Comparison of ENCODE assay signal across 8 cellular contexts in the genomic region with DNA sequence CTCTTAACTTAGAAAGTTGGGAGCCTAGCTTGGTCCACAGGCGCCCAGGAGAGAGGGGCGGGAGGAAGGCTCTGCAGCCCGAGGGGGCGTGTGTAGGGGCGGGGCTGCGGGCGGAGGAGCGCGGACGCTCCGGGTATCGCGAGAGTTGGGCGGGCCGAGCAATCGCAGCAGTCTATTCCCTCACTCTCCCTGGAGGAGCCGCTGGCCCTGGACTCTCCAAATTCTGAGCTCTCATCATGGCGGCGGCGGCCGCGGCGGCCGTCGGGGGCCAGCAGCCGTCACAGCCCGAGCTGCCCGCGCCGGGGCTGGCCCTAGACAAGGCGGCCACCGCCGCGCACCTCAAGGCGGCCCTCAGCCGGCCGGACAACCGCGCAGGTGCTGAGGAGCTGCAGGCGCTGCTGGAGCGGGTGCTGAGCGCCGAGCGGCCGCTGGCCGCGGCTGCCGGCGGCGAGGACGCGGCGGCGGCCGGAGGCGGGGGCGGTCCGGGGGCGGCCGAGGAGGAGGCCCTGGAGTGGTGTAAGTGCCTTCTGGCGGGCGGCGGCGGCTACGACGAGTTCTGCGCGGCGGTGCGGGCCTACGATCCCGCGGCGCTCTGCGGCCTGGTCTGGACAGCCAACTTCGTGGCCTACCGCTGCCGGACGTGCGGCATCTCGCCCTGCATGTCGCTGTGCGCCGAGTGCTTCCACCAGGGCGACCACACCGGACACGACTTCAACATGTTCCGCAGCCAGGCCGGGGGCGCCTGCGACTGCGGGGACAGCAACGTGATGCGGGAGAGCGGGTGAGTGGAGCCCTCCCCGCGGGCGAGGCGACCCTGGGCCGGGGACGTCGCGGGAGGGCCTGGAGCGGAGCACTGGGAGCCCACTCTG. TPM values are rescaled to one million over a fixed set of nuclear protein-coding genes. Genes with fewer than 3 reads are reported as not detected.
DNase-seq lines count a peak whose midpoint lies in the region; ATAC-seq and TF ChIP-seq lines count a peak whose summit lies in the region.

A gene with protein sequence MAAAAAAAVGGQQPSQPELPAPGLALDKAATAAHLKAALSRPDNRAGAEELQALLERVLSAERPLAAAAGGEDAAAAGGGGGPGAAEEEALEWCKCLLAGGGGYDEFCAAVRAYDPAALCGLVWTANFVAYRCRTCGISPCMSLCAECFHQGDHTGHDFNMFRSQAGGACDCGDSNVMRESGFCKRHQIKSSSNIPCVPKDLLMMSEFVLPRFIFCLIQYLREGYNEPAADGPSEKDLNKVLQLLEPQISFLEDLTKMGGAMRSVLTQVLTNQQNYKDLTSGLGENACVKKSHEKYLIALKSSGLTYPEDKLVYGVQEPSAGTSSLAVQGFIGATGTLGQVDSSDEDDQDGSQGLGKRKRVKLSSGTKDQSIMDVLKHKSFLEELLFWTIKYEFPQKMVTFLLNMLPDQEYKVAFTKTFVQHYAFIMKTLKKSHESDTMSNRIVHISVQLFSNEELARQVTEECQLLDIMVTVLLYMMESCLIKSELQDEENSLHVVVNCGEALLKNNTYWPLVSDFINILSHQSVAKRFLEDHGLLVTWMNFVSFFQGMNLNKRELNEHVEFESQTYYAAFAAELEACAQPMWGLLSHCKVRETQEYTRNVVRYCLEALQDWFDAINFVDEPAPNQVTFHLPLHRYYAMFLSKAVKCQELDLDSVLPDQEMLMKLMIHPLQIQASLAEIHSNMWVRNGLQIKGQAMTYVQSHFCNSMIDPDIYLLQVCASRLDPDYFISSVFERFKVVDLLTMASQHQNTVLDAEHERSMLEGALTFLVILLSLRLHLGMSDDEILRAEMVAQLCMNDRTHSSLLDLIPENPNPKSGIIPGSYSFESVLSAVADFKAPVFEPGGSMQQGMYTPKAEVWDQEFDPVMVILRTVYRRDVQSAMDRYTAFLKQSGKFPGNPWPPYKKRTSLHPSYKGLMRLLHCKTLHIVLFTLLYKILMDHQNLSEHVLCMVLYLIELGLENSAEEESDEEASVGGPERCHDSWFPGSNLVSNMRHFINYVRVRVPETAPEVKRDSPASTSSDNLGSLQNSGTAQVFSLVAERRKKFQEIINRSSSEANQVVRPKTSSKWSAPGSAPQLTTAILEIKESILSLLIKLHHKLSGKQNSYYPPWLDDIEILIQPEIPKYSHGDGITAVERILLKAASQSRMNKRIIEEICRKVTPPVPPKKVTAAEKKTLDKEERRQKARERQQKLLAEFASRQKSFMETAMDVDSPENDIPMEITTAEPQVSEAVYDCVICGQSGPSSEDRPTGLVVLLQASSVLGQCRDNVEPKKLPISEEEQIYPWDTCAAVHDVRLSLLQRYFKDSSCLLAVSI (N-terminal part only) (plus strand): TSS at position 183 of the 869 bp plus-strand sequence. CDS start 54 bp downstream, at position 237.

- peak within 1 kb of the TSS; percentile 27 for H3K27ac ChIP-seq in temporal lobe (ENCODE audit: low read depth, low read length)

- no peaks in the 10 kb centered on the region for H3K9me3 Mint-ChIP-seq in activated naive CD4-positive, alpha-beta T cell treated with anti-CD3 and anti-CD28 coated beads, Interleukin-2, amount 50 U/mL, for 72 hours

- peak within 1 kb of the TSS; percentile 89 to 92 for H3K27ac Mint-ChIP-seq in activated naive CD4-positive, alpha-beta T cell treated with anti-CD3 and anti-CD28 coated beads, Interleukin-2, amount 50 U/mL, for 72 hours

- H3K36me3 Mint-ChIP-seq in activated naive CD4-positive, alpha-beta T cell treated with anti-CD3 and anti-CD28 coated beads, Interleukin-2, amount 50 U/mL, for 72 hours, result peaks cover 23 to 25% of the 10 kb centered on the region in 2 donors

- H3K4me3 ChIP-seq in GM06990 (replicated peaks; ENCODE audit: low read depth, low read length) (peak within 1 kb of the TSS; percentile 91), HFF-Myc (replicated peaks; ENCODE audit: low read depth, low read length) (peak within 1 kb of the TSS; percentile 70)

- TF ChIP-seq CTCF in GM06990 (IDR thresholded peaks at IDR 0.05; ENCODE audit: insufficient read depth, low read length, poor library complexity, severe bottlenecking) (no peak), HFF-Myc (IDR thresholded peaks at IDR 0.05; ENCODE audit: low read depth, low read length, missing control alignments) (no peak), omental fat pad (IDR thresholded peaks at IDR 0.05) (no peak)

- peak; percentile 84 to 88 for ATAC-seq in activated naive CD4-positive, alpha-beta T cell treated with anti-CD3 and anti-CD28 coated beads, Interleukin-2, amount 50 U/mL, for 72 hours
- ATAC-seq in omental fat pad (ENCODE audit: low FRiP score), result peak; percentile 91

- H3K36me3 ChIP-seq in GM06990 (ENCODE audit: control insufficient read depth, insufficient read depth, low read length), result no peaks in the 10 kb centered on the region

- H3K27me3 ChIP-seq in GM06990 (replicated peaks; ENCODE audit: control insufficient read depth, insufficient read depth, low read length), result no peaks in the 10 kb centered on the region

- DNase-seq in GM06990 (ENCODE audit: extremely low read depth, insufficient read length), result peak; percentile 91
- DNase-seq in HFF-Myc (ENCODE audit: extremely low read depth, low read depth), result peak; percentile 67
- peak; percentile 91 for DNase-seq in NAMALWA (ENCODE audit: low spot score)
- DNase-seq in SKM-1 (lab: John Stamatoyannopoulos, UW; ENCODE audit: unreplicated experiment), result peak; percentile 90
- DNase-seq in activated naive CD4-positive, alpha-beta T cell treated with anti-CD3 and anti-CD28 coated beads, Interleukin-2, amount 50 U/mL, for 72 hours (ENCODE audit: low spot score in 2 of 2), result peak; percentile 92
- no peak for DNase-seq in glomerular endothelial cell (ENCODE audit: extremely low read depth, low read depth, low spot score)
- peak; percentile 74 for DNase-seq in omental fat pad (ENCODE audit: low spot score)

RNA-seq across cellular contexts. Expression of the gene that starts here (rescaled TPM):
- total RNA-seq in activated naive CD4-positive, alpha-beta T cell treated with anti-CD3 and anti-CD28 coated beads, Interleukin-2, amount 50 U/mL, for 72 hours, result 10 to 100 TPM; 25.3 to 25.8 TPM
- 18.5 and 28.5 TPM in 2 replicates for total RNA-seq in glomerular endothelial cell
- total RNA-seq in omental fat pad, result 10 to 100 TPM; 59.2 to 90.3 (median 64.0) TPM
- 94.9 TPM for total RNA-seq in temporal lobe
